Comparison of ENCODE assay signal across 19 cellular contexts in the genomic region with DNA sequence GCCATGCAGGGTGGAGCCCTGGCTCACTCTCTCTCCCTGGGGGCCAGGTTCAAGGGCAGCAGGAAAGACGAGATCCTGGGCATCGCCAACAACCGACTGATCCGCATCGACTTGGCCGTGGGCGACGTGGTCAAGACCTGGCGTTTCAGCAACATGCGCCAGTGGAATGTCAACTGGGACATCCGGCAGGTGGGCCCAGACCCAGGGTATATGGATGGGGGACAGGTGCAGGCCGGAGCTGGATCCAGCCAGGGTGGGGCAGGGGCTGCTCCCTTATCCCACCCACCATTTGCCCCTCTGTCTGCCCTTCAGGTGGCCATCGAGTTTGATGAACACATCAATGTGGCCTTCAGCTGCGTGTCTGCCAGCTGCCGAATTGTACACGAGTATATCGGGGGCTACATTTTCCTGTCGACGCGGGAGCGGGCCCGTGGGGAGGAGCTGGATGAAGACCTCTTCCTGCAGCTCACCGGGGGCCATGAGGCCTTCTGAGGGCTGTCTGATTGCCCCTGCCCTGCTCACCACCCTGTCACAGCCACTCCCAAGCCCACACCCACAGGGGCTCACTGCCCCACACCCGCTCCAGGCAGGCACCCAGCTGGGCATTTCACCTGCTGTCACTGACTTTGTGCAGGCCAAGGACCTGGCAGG. TPM values are rescaled to one million over a fixed set of nuclear protein-coding genes. Genes with fewer than 3 reads are reported as not detected.
DNase-seq lines count a peak whose midpoint lies in the region; ATAC-seq, FAIRE-seq and TF ChIP-seq lines count a peak whose summit lies in the region.
"Had no signal": no experiment of that assay in that cellular context is flagged by ENCODE, and none has a peak within 500 bp of the region (broad histone marks: within the 10 kb centered on the region; RNA-seq: fewer than 3 reads in every experiment).

No MANE protein-coding gene starts in this region.

- H3K27me3 ChIP-seq in BLaER1, result no peaks in the 10 kb centered on the region
- H3K27me3 ChIP-seq in neutrophil, result no peaks in the 10 kb centered on the region
- H3K27me3 ChIP-seq: esophagus squamous epithelium had no signal

- H3K9ac ChIP-seq in BLaER1, result 0 out of 2 replicates have a peak overlapping the region, but pooled peaks have one; percentile 30

- peaks cover 59% of the 10 kb centered on the region for H4K20me1 ChIP-seq in BLaER1

- H3K27ac Mint-ChIP-seq in activated naive CD8-positive, alpha-beta T cell treated with anti-CD3 and anti-CD28 coated beads, Interleukin-2, amount 10 ng/mL, durations not matched to agents 7 days and 5 days, result no peak overlapping the region
- H3K27ac Mint-ChIP-seq: GM23338, memory B cell had no signal

- peaks cover 17% of the 10 kb centered on the region for H3K4me1 Mint-ChIP-seq in activated naive CD8-positive, alpha-beta T cell treated with anti-CD3 and anti-CD28 coated beads, Interleukin-2, amount 10 ng/mL, durations not matched to agents 7 days and 5 days

- no peak for TF ChIP-seq CTCF in neutrophil (IDR thresholded peaks at IDR 0.05)

- H3K4me3 Mint-ChIP-seq in activated naive CD8-positive, alpha-beta T cell treated with anti-CD3 and anti-CD28 coated beads, Interleukin-2, amount 10 ng/mL, durations not matched to agents 7 days and 5 days, result no peak overlapping the region
- H3K4me3 Mint-ChIP-seq: GM23338 had no signal

- H3K27me3 Mint-ChIP-seq in activated naive CD8-positive, alpha-beta T cell treated with anti-CD3 and anti-CD28 coated beads, Interleukin-2, amount 10 ng/mL, durations not matched to agents 7 days and 5 days, result no peaks in the 10 kb centered on the region
- H3K27me3 Mint-ChIP-seq: memory B cell had no signal

- H3K4me2 ChIP-seq in BLaER1, result no peak overlapping the region
- H3K4me2 ChIP-seq: GM23338 had no signal

- no peak for ATAC-seq in activated naive CD8-positive, alpha-beta T cell treated with anti-CD3 and anti-CD28 coated beads, Interleukin-2, amount 10 ng/mL, durations not matched to agents 7 days and 5 days (ENCODE audit: low read depth)
- ATAC-seq in HG02938 (IDR thresholded peaks at IDR 0.05; ENCODE audit: unreplicated experiment) (no peak), GM21528 (IDR thresholded peaks at IDR 0.05; ENCODE audit: low FRiP score, unreplicated experiment) (no peak)
- ATAC-seq: GM23338 had no signal

- no peak overlapping the region for H3K4me3 ChIP-seq in BLaER1
- H3K4me3 ChIP-seq in neutrophil (ENCODE audit: low read depth in 1 of 2, low read length in 1 of 2), result no peak overlapping the region
- H3K4me3 ChIP-seq: esophagus squamous epithelium, GM23338 had no signal

- peaks cover 6% of the 10 kb centered on the region for H3K36me3 Mint-ChIP-seq in activated naive CD8-positive, alpha-beta T cell treated with anti-CD3 and anti-CD28 coated beads, Interleukin-2, amount 10 ng/mL, durations not matched to agents 7 days and 5 days

- FAIRE-seq in GM12891 (lab: Jason Lieb, UNC), result no peak

- no peaks in the 10 kb centered on the region for H3K9me3 ChIP-seq in BLaER1
- no peaks in the 10 kb centered on the region for H3K9me3 ChIP-seq in neutrophil
- H3K9me3 ChIP-seq: esophagus squamous epithelium had no signal

- H3K9me3 Mint-ChIP-seq in activated naive CD8-positive, alpha-beta T cell treated with anti-CD3 and anti-CD28 coated beads, Interleukin-2, amount 10 ng/mL, durations not matched to agents 7 days and 5 days, result no peaks in the 10 kb centered on the region
- H3K9me3 Mint-ChIP-seq: GM23338; immature natural killer cell; memory B cell; T-helper 1 cell treated with Interleukin-12 subunit alpha and Interleukin-12 subunit beta and Interleukin-4 antibody, amounts not matched to agents 30 μg/mL and 1 μg/mL, for 36 hours had no signal

- H3K4me1 ChIP-seq in BLaER1 (peaks cover 62% of the 10 kb centered on the region), neutrophil (ENCODE audit: control insufficient read depth in 1 of 2, insufficient read depth in 1 of 2, low read depth in 1 of 2, low read length in 1 of 2) (peaks cover 24 to 27% of the 10 kb centered on the region in 2 experiments)

- H3K36me3 ChIP-seq in BLaER1 (peaks cover 69% of the 10 kb centered on the region), neutrophil (peaks cover 66% of the 10 kb centered on the region)

- DNase-seq in GM12891 (ENCODE audit: insufficient read length, low spot score) (no peak), amygdala (lab: John Stamatoyannopoulos, UW) (no peak)
- DNase-seq in activated naive CD8-positive, alpha-beta T cell treated with anti-CD3 and anti-CD28 coated beads, Interleukin-2, amount 10 ng/mL, durations not matched to agents 7 days and 5 days, result peak; percentile 30
- DNase-seq: activated CD4-positive, CD25-positive, alpha-beta regulatory T cell; C1 segment of cervical spinal cord; DND-41; esophagus squamous epithelium; glutamatergic neuron; immature natural killer cell; NCI-H2171 treated with DMSO at 0.1 percent for 48 hours; SHP77; stimulated activated CD4-positive, alpha-beta T cell treated with anti-CD3 and anti-CD28 coated beads, Interleukin-4, amount 100 ng/mL, for 4 hours had no signal

- TF ChIP-seq POLR2A in GM12891 (IDR thresholded peaks at IDR 0.05; ENCODE audit: low read depth, low read length), result no peak

- POLR2A ChIA-PET in activated naive CD8-positive, alpha-beta T cell treated with anti-CD3 and anti-CD28 coated beads, Interleukin-2, amount 10 ng/mL, durations not matched to agents 7 days and 5 days (lab: Charles Lee), result interaction anchor here (0.5 to 26.2 kb wide), 8 partner anchors 13 to 294 kb away, joined by 3 to 419 read pairs (median 4); a partner anchor contains a TSS

- 0 out of 2 replicates have a peak overlapping the region, but pooled peaks have one; percentile 5 for H3K27ac ChIP-seq in BLaER1
- peak overlapping the region; percentile 85 for H3K27ac ChIP-seq in neutrophil

TF ChIP-seq in GM12891, 5 proteins besides CTCF, POLR2A, EP300 and RAD21:
- no peak for TF ChIP-seq POU2F2 (IDR thresholded peaks at IDR 0.05; ENCODE audit: low read depth, low read length)
- TF ChIP-seq POLR2AphosphoS5 (IDR thresholded peaks at IDR 0.05; ENCODE audit: low read depth, low read length), result peak; percentile 49; the same call in 1 of the 2 replicates

RNA-seq across cellular contexts. Expression of a gene that starts 2.9 kb away (rescaled TPM):
- polyA plus RNA-seq in GM12891 (2012; ENCODE audit: low read depth, missing spikeins), result 66.1 TPM
- total RNA-seq in activated naive CD8-positive, alpha-beta T cell treated with anti-CD3 and anti-CD28 coated beads, Interleukin-2, amount 10 ng/mL, durations not matched to agents 7 days and 5 days, result 10 to 100 TPM; 45.0 to 47.8 TPM

RNA-seq across cellular contexts. Expression of a gene that starts 2.9 kb away (rescaled TPM):
- polyA plus RNA-seq in GM12891 (2012; ENCODE audit: low read depth, missing spikeins), result 68.6 TPM
- total RNA-seq in activated naive CD8-positive, alpha-beta T cell treated with anti-CD3 and anti-CD28 coated beads, Interleukin-2, amount 10 ng/mL, durations not matched to agents 7 days and 5 days, result 100 to 1,000 TPM; 102 to 103 TPM

RNA-seq across cellular contexts. Expression of a gene that starts 7.2 kb away (rescaled TPM):
- 50.3 TPM for polyA plus RNA-seq in GM12891 (2012; ENCODE audit: low read depth, missing spikeins)
- total RNA-seq in activated naive CD8-positive, alpha-beta T cell treated with anti-CD3 and anti-CD28 coated beads, Interleukin-2, amount 10 ng/mL, durations not matched to agents 7 days and 5 days, result 10 to 100 TPM; 59.6 to 60.3 TPM

RNA-seq across cellular contexts. Expression of a gene that starts 11.3 kb away (rescaled TPM):
- polyA plus RNA-seq in GM12891 (2012; ENCODE audit: low read depth, missing spikeins), result 85.3 TPM
- total RNA-seq in activated naive CD8-positive, alpha-beta T cell treated with anti-CD3 and anti-CD28 coated beads, Interleukin-2, amount 10 ng/mL, durations not matched to agents 7 days and 5 days, result 10 to 100 TPM; 93.4 to 98.8 TPM

RNA-seq across cellular contexts. Expression of a gene that starts 16.6 kb away (rescaled TPM):
- 98.2 TPM for polyA plus RNA-seq in GM12891 (2012; ENCODE audit: low read depth, missing spikeins)
- 100 to 1,000 TPM; 219 to 231 TPM for total RNA-seq in activated naive CD8-positive, alpha-beta T cell treated with anti-CD3 and anti-CD28 coated beads, Interleukin-2, amount 10 ng/mL, durations not matched to agents 7 days and 5 days
